8 cellular contexts compared by ENCODE assay signal in the genomic region with DNA sequence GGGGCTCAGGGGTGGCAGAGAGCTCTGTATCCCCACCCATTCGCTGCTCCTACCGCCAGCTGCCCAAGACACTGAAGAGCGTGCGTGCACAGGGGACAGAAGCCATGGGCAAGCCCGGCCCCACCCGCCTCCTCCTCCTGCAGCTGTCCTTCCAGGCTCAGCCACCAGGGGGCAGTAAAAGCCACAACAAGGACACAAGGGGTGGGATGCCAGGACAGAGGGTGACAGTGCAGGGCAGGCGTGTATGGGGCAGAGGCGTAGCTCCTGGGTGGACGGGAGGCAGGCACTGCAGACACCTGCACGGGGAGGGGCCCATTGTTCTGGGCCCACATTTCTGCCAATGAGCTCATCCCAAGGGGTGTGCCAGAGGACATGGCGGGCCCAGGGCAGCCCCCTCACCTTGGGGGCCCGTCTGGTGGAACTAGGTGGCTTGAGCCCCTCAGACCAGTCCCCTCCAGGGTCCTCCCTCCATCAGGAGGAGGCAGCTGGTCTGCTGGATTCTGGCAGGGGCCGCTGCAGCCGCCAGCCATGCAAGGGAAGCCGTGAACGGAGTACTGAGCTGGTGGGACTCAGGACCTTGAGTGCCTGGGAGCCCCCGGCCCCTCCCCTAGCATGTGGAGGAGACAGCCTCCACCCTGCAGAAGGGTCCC.
DNase-seq lines count a peak whose midpoint lies in the region; ATAC-seq and TF ChIP-seq lines count a peak whose summit lies in the region.

No MANE protein-coding gene starts in this region.

- peak; percentile 65 for DNase-seq in GM04504 (ENCODE audit: low read depth)
- DNase-seq in LHCN-M2 (ENCODE audit: low read depth): peak; percentile 79
- peak; percentile 65 for DNase-seq in T follicular helper cell (ENCODE audit: low read depth)
- peak; percentile 90 for DNase-seq in adipocyte (ENCODE audit: low read depth)
- peak; percentile 88 to 92 for DNase-seq in heart right ventricle
- peak; percentile 49 for DNase-seq in renal cortical epithelial cell (ENCODE audit: low read depth)

- peak; percentile 65 to 87 (median 82) for ATAC-seq in heart right ventricle
- ATAC-seq in GM19035 (IDR thresholded peaks at IDR 0.05; ENCODE audit: unreplicated experiment): no peak
- no peak for ATAC-seq in HG02852 (IDR thresholded peaks at IDR 0.05; ENCODE audit: unreplicated experiment)

- WGBS in heart right ventricle, 2 donors: 42 to 45% methylated on average over 17 of the region's 17 CpGs

- H3K36me3 ChIP-seq in adipocyte (ENCODE audit: control insufficient read depth, insufficient read depth, low read length, severe bottlenecking) (peaks cover 17% of the 10 kb centered on the region), heart right ventricle (peaks cover 0 to 70% (median 11%) of the 10 kb centered on the region in 9 donors)

- H3K9ac ChIP-seq in adipocyte (ENCODE audit: low read length): no peak overlapping the region

- H3K4me1 ChIP-seq in adipocyte (ENCODE audit: control insufficient read depth, insufficient read depth, low read length) (peaks cover 28% of the 10 kb centered on the region), heart right ventricle (peaks cover 26 to 63% (median 54%) of the 10 kb centered on the region in 9 donors)

- intact Hi-C loops in heart right ventricle (cut with DNase I): loop anchor here (1.0 to 5.0 kb wide), 8 partner anchors 54 to 144 kb away; partner anchors contain the start of gene CLPP (in 1 of the 10)

- no peak overlapping the region for H3K4me3 ChIP-seq in adipocyte (ENCODE audit: low read length)
- H3K4me3 ChIP-seq in heart right ventricle: no peak overlapping the region

- H3K9me3 ChIP-seq in adipocyte (ENCODE audit: control insufficient read depth, low read length) (no peaks in the 10 kb centered on the region), heart right ventricle (no peaks in the 10 kb centered on the region)

- peak overlapping the region in 4 of 10 donors; percentile 18 to 62 (median 29) for H3K27ac ChIP-seq in heart right ventricle

- H3K27me3 ChIP-seq in adipocyte (replicated peaks; ENCODE audit: control insufficient read depth, insufficient read depth, low read length): no peaks in the 10 kb centered on the region
- no peaks in the 10 kb centered on the region for H3K27me3 ChIP-seq in heart right ventricle

- peak; percentile 94 to 98 (median 97) for TF ChIP-seq CTCF in heart right ventricle (IDR thresholded peaks at IDR 0.05)

Comparison
In these comparisons a context has a peak if more than half of its experiments do, and no peak if none do; other contexts are left out.
1. ATAC-seq: peak in heart right ventricle (8 of 8); none in GM19035 (single experiment) and HG02852 (single experiment).
2. Peak in every context shown above with its lines, with median percentiles within 50 percentile points of each other: DNase-seq.